Comparison of ENCODE assay signal across 29 cellular contexts in genomic region chr12:93937812-93938211, GRCh38.
"Had no signal": no experiment of that assay in that cellular context is flagged by ENCODE, and none has a peak within 500 bp of the region (broad histone marks: within the 10 kb centered on the region; RNA-seq: fewer than 3 reads in every experiment).

No MANE protein-coding gene starts in this region.

- H3K4me1 Mint-ChIP-seq: stimulated activated effector memory CD8-positive, alpha-beta T cell treated with anti-CD3 and anti-CD28 coated beads, Interleukin-12 subunit alpha, Interleukin-12 subunit beta, amount 100 ng/mL, for 72 hours; stimulated activated memory B cell treated with anti-CD40 and anti-IgM and Interleukin-4, amounts not matched to agents 10 μg/mL and 1 μg/mL and 100 μg/mL, for 72 hours; stimulated activated naive CD8-positive, alpha-beta T cell treated with anti-CD3 and anti-CD28 coated beads, Interleukin-15, amount 100 ng/mL, for 72 hours had no signal

- H3K27me3 ChIP-seq: stomach, suprapubic skin, testis, thyroid gland, tibial artery, tibial nerve, transverse colon, upper lobe of left lung, upper lobe of right lung, uterus, vagina had no signal

- H3K36me3 Mint-ChIP-seq: stimulated activated effector memory CD8-positive, alpha-beta T cell treated with anti-CD3 and anti-CD28 coated beads, Interleukin-12 subunit alpha, Interleukin-12 subunit beta, amount 100 ng/mL, for 72 hours; type B pancreatic cell had no signal

- H3K36me3 ChIP-seq: stomach, suprapubic skin, thoracic aorta, thyroid gland, tibial nerve, transverse colon, upper lobe of left lung, upper lobe of right lung, uterus, vagina had no signal

- H3K9me3 ChIP-seq: testis, thyroid gland, vagina had no signal

- H3K4me3 ChIP-seq: stomach, suprapubic skin, testis, thoracic aorta, thyroid gland, tibial artery, tibial nerve, transverse colon, upper lobe of left lung, upper lobe of right lung, uterus, vagina had no signal

- H3K27ac ChIP-seq: stomach, suprapubic skin, testis, thoracic aorta, thyroid gland, tibial artery, tibial nerve, transverse colon, upper lobe of left lung, upper lobe of right lung, uterus, vagina had no signal

- H3K27ac Mint-ChIP-seq: stimulated activated effector memory CD8-positive, alpha-beta T cell treated with anti-CD3 and anti-CD28 coated beads, Interleukin-12 subunit alpha, Interleukin-12 subunit beta, amount 100 ng/mL, for 72 hours; stimulated activated memory B cell treated with anti-CD40 and anti-IgM and Interleukin-4, amounts not matched to agents 10 μg/mL and 1 μg/mL and 100 μg/mL, for 72 hours; stimulated activated naive B cell treated with anti-CD40 and anti-IgM and Interleukin-4, amounts not matched to agents 10 μg/mL and 1 μg/mL and 100 μg/mL, for 72 hours; stimulated activated naive CD8-positive, alpha-beta T cell treated with anti-CD3 and anti-CD28 coated beads, Interleukin-15, amount 100 ng/mL, for 72 hours; stimulated activated naive CD8-positive, alpha-beta T cell treated with anti-CD3 and anti-CD28 coated beads, Interleukin-15, Interleukin-2, amounts not matched to agents 100 ng/mL and 50 ng/mL, for 24 hours; type B pancreatic cell had no signal

- H3K4me1 ChIP-seq: stomach, suprapubic skin, testis, thyroid gland, tibial artery, tibial nerve, transverse colon, upper lobe of left lung, upper lobe of right lung, uterus, vagina had no signal

- DNase-seq: stimulated activated CD4-positive, alpha-beta T cell treated with anti-CD3 and anti-CD28 coated beads, Interleukin-2, amount 100 ng/mL, for 48 hours; stimulated activated CD4-positive, alpha-beta T cell treated with anti-CD3 and anti-CD28 coated beads, Interleukin-4, amount 100 ng/mL, for 1 hour; stimulated activated CD4-positive, alpha-beta T cell treated with anti-CD3 and anti-CD28 coated beads, Interleukin-4, amount 100 ng/mL, for 24 hours; stimulated activated CD4-positive, alpha-beta T cell treated with anti-CD3 and anti-CD28 coated beads, Interleukin-4, amount 100 ng/mL, for 4 hours; stimulated activated CD8-positive, alpha-beta memory T cell treated with anti-CD3 and anti-CD28 coated beads, Interleukin-4, amount 100 ng/mL, for 48 hours; stimulated activated naive B cell treated with anti-CD40 and anti-IgM and Interleukin-4, amounts not matched to agents 10 μg/mL and 1 μg/mL and 100 μg/mL, for 72 hours; stimulated activated naive CD4-positive, alpha-beta T cell; stimulated activated naive CD4-positive, alpha-beta T cell treated with Interleukin-2 at 50 U/mL for 16 hours; stimulated activated naive CD8-positive, alpha-beta T cell treated with anti-CD3 and anti-CD28 coated beads, Interleukin-15, amount 100 ng/mL, for 72 hours; stimulated activated naive CD8-positive, alpha-beta T cell treated with anti-CD3 and anti-CD28 coated beads, Interleukin-15, Interleukin-2, amounts not matched to agents 100 U/mL and 50 U/mL, for 24 hours; stomach; substantia nigra; testis; thyroid gland; tibial artery; transverse colon; trophoblast cell; upper lobe of left lung; upper lobe of right lung; uterus had no signal

- H3K4me3 Mint-ChIP-seq: stimulated activated effector memory CD8-positive, alpha-beta T cell treated with anti-CD3 and anti-CD28 coated beads, Interleukin-12 subunit alpha, Interleukin-12 subunit beta, amount 100 ng/mL, for 72 hours; stimulated activated memory B cell treated with anti-CD40 and anti-IgM and Interleukin-4, amounts not matched to agents 10 μg/mL and 1 μg/mL and 100 μg/mL, for 72 hours; stimulated activated naive B cell treated with anti-CD40 and anti-IgM and Interleukin-4, amounts not matched to agents 10 μg/mL and 1 μg/mL and 100 μg/mL, for 72 hours; stimulated activated naive CD8-positive, alpha-beta T cell treated with anti-CD3 and anti-CD28 coated beads, Interleukin-15, amount 100 ng/mL, for 72 hours; stimulated activated naive CD8-positive, alpha-beta T cell treated with anti-CD3 and anti-CD28 coated beads, Interleukin-15, Interleukin-2, amounts not matched to agents 100 ng/mL and 50 ng/mL, for 24 hours; type B pancreatic cell had no signal

- H3K27me3 Mint-ChIP-seq: stimulated activated memory B cell treated with anti-CD40 and anti-IgM and Interleukin-4, amounts not matched to agents 10 μg/mL and 1 μg/mL and 100 μg/mL, for 72 hours; stimulated activated naive B cell treated with anti-CD40 and anti-IgM and Interleukin-4, amounts not matched to agents 10 μg/mL and 1 μg/mL and 100 μg/mL, for 72 hours; stimulated activated naive CD8-positive, alpha-beta T cell treated with anti-CD3 and anti-CD28 coated beads, Interleukin-15, amount 100 ng/mL, for 72 hours; stimulated activated naive CD8-positive, alpha-beta T cell treated with anti-CD3 and anti-CD28 coated beads, Interleukin-15, Interleukin-2, amounts not matched to agents 100 ng/mL and 50 ng/mL, for 24 hours; type B pancreatic cell had no signal

- ATAC-seq: stimulated activated effector memory CD8-positive, alpha-beta T cell treated with anti-CD3 and anti-CD28 coated beads, Interleukin-12 subunit alpha, Interleukin-12 subunit beta, amount 100 ng/mL, for 72 hours; stimulated activated memory B cell treated with anti-CD40 and anti-IgM and Interleukin-4, amounts not matched to agents 10 μg/mL and 1 μg/mL and 100 μg/mL, for 72 hours; stimulated activated naive B cell treated with anti-CD40 and anti-IgM and Interleukin-4, amounts not matched to agents 10 μg/mL and 1 μg/mL and 100 μg/mL, for 72 hours; stimulated activated naive CD8-positive, alpha-beta T cell treated with anti-CD3 and anti-CD28 coated beads, Interleukin-15, amount 100 ng/mL, for 72 hours; stimulated activated naive CD8-positive, alpha-beta T cell treated with anti-CD3 and anti-CD28 coated beads, Interleukin-15, Interleukin-2, amounts not matched to agents 100 U/mL and 50 U/mL, for 24 hours; upper lobe of right lung had no signal

- FAIRE-seq: urothelium cell line had no signal
